In genomic region chr1:163875214-163875926, GRCh38 we compare ENCODE assay signal across 12 cellular contexts.
DNase-seq lines count a peak whose midpoint lies in the region; ATAC-seq and TF ChIP-seq lines count a peak whose summit lies in the region.
"Had no signal": no experiment of that assay in that cellular context is flagged by ENCODE, and none has a peak within 500 bp of the region (broad histone marks: within the 10 kb centered on the region; RNA-seq: fewer than 3 reads in every experiment).

No MANE protein-coding gene starts in this region.

- peaks cover 13% of the 10 kb centered on the region for H3K9me3 Mint-ChIP-seq in stimulated activated effector memory CD8-positive, alpha-beta T cell treated with anti-CD3 and anti-CD28 coated beads, Interleukin-12 subunit alpha, Interleukin-12 subunit beta, amount 100 ng/mL, for 72 hours

- intact Hi-C loops in gastrocnemius medialis (cut with DNase I; ENCODE audit: low total_unique reads), result no loop called here

- ATAC-seq in gastrocnemius medialis, result peak; percentile 30 to 54
- no peak for ATAC-seq in stimulated activated effector memory CD8-positive, alpha-beta T cell treated with anti-CD3 and anti-CD28 coated beads, Interleukin-12 subunit alpha, Interleukin-12 subunit beta, amount 100 ng/mL, for 72 hours
- no peak for ATAC-seq in HG02588 (IDR thresholded peaks at IDR 0.05; ENCODE audit: unreplicated experiment)

- H3K4me3 Mint-ChIP-seq in stimulated activated effector memory CD8-positive, alpha-beta T cell treated with anti-CD3 and anti-CD28 coated beads, Interleukin-12 subunit alpha, Interleukin-12 subunit beta, amount 100 ng/mL, for 72 hours, result no peak overlapping the region
- H3K4me3 Mint-ChIP-seq: activated T-helper 1 cell treated with anti-CD3 and anti-CD28 coated beads, Interleukin-12 subunit alpha, Interleukin-12 subunit beta, Interleukin-2, Interleukin-4 antibody, amounts not matched to agents 30 ng/mL and 10 ng/mL and 1 ng/mL, durations not matched to agents 14 hours and 24 hours and 36 hours; IgD-negative memory B cell had no signal

- DNase-seq in GM04503 (ENCODE audit: low read depth), result peak; percentile 88
- DNase-seq in RWPE1 (ENCODE audit: low spot score), result peak; percentile 45
- peak; percentile 94 to 98 for DNase-seq in foreskin fibroblast
- peak; percentile 5 to 31 for DNase-seq in gastrocnemius medialis
- DNase-seq in stimulated activated effector memory CD8-positive, alpha-beta T cell treated with anti-CD3 and anti-CD28 coated beads, Interleukin-12 subunit alpha, Interleukin-12 subunit beta, amount 100 ng/mL, for 72 hours (ENCODE audit: low spot score in 2 of 2), result no peak
- no peak for DNase-seq in NOMO-1 (lab: John Stamatoyannopoulos, UW; ENCODE audit: unreplicated experiment in 2 of 2)
- no peak for DNase-seq in central memory CD4-positive, alpha-beta T cell

- no peak for TF ChIP-seq POLR2A in gastrocnemius medialis (IDR thresholded peaks at IDR 0.05)

- in situ Hi-C loops in gastrocnemius medialis (cut with MboI; ENCODE audit: low sequenced_read_pairs in 4 of 4), result no loop called here

- no peaks in the 10 kb centered on the region for H3K9me3 ChIP-seq in gastrocnemius medialis
- H3K9me3 ChIP-seq: SJSA1, thyroid gland had no signal

- no peaks in the 10 kb centered on the region for H3K36me3 Mint-ChIP-seq in stimulated activated effector memory CD8-positive, alpha-beta T cell treated with anti-CD3 and anti-CD28 coated beads, Interleukin-12 subunit alpha, Interleukin-12 subunit beta, amount 100 ng/mL, for 72 hours
- H3K36me3 Mint-ChIP-seq: IgD-negative memory B cell had no signal

- CTCF ChIA-PET in RWPE1 (lab: Yijun Ruan, JAX), result no interaction called here

- H3K36me3 ChIP-seq in gastrocnemius medialis, result no peaks in the 10 kb centered on the region
- H3K36me3 ChIP-seq: SJSA1, thyroid gland had no signal

- peak overlapping the region in 1 of 2 donors; percentile 43 for H3K4me3 ChIP-seq in foreskin fibroblast (ENCODE audit: low read depth in 1 of 2, low read length in 2 of 2)
- peak overlapping the region in 1 of 4 donors; percentile 1 for H3K4me3 ChIP-seq in gastrocnemius medialis
- H3K4me3 ChIP-seq: SJSA1, thyroid gland had no signal

- POLR2A ChIA-PET in RWPE1 (lab: Yijun Ruan, JAX; ENCODE audit: low non-redundant PET), result no interaction called here

- no peak overlapping the region for H3K27ac Mint-ChIP-seq in stimulated activated effector memory CD8-positive, alpha-beta T cell treated with anti-CD3 and anti-CD28 coated beads, Interleukin-12 subunit alpha, Interleukin-12 subunit beta, amount 100 ng/mL, for 72 hours
- H3K27ac Mint-ChIP-seq: activated T-helper 1 cell treated with anti-CD3 and anti-CD28 coated beads, Interleukin-12 subunit alpha, Interleukin-12 subunit beta, Interleukin-2, Interleukin-4 antibody, amounts not matched to agents 30 ng/mL and 10 ng/mL and 1 ng/mL, durations not matched to agents 14 hours and 24 hours and 36 hours; IgD-negative memory B cell had no signal

- peaks cover 0 to 3% of the 10 kb centered on the region in 2 donors for H3K4me1 ChIP-seq in gastrocnemius medialis
- H3K4me1 ChIP-seq: SJSA1, thyroid gland had no signal

- no peaks in the 10 kb centered on the region for H3K27me3 ChIP-seq in gastrocnemius medialis
- H3K27me3 ChIP-seq: SJSA1, thyroid gland had no signal

- no peaks in the 10 kb centered on the region for H3K4me1 Mint-ChIP-seq in stimulated activated effector memory CD8-positive, alpha-beta T cell treated with anti-CD3 and anti-CD28 coated beads, Interleukin-12 subunit alpha, Interleukin-12 subunit beta, amount 100 ng/mL, for 72 hours
- H3K4me1 Mint-ChIP-seq: IgD-negative memory B cell had no signal

- no peak overlapping the region; the same call in 1 of the 2 replicates for H3K27ac ChIP-seq in RWPE1
- H3K27ac ChIP-seq in gastrocnemius medialis, result peak overlapping the region in 2 of 4 donors; percentile 30 to 39
- H3K27ac ChIP-seq: SJSA1 had no signal

- TF ChIP-seq CTCF in RWPE1 (conservative IDR thresholded peaks at IDR 0.05; ENCODE audit: low read depth), result no peak
- no peak for TF ChIP-seq CTCF in foreskin fibroblast (IDR thresholded peaks at IDR 0.05; ENCODE audit: low read depth, low read length)
- TF ChIP-seq CTCF in gastrocnemius medialis (IDR thresholded peaks at IDR 0.05 in 4 of 5, conservative IDR thresholded peaks at IDR 0.05 in 1 of 5), result no peak

Comparison
In these comparisons a context has a peak if more than half of its experiments do, and no peak if none do; other contexts are left out.
1. DNase-seq: peak in GM04503 (single experiment), RWPE1 (single experiment), foreskin fibroblast (2 of 2) and gastrocnemius medialis (2 of 2); none in stimulated activated effector memory CD8-positive, alpha-beta T cell treated with anti-CD3 and anti-CD28 coated beads, Interleukin-12 subunit alpha, Interleukin-12 subunit beta, amount 100 ng/mL, for 72 hours (0 of 2), NOMO-1 (0 of 2) and central memory CD4-positive, alpha-beta T cell (single experiment).
2. ATAC-seq: peak in gastrocnemius medialis (2 of 2); none in stimulated activated effector memory CD8-positive, alpha-beta T cell treated with anti-CD3 and anti-CD28 coated beads, Interleukin-12 subunit alpha, Interleukin-12 subunit beta, amount 100 ng/mL, for 72 hours (single experiment) and HG02588 (single experiment).